8 cellular contexts compared by ENCODE assay signal in the genomic region with DNA sequence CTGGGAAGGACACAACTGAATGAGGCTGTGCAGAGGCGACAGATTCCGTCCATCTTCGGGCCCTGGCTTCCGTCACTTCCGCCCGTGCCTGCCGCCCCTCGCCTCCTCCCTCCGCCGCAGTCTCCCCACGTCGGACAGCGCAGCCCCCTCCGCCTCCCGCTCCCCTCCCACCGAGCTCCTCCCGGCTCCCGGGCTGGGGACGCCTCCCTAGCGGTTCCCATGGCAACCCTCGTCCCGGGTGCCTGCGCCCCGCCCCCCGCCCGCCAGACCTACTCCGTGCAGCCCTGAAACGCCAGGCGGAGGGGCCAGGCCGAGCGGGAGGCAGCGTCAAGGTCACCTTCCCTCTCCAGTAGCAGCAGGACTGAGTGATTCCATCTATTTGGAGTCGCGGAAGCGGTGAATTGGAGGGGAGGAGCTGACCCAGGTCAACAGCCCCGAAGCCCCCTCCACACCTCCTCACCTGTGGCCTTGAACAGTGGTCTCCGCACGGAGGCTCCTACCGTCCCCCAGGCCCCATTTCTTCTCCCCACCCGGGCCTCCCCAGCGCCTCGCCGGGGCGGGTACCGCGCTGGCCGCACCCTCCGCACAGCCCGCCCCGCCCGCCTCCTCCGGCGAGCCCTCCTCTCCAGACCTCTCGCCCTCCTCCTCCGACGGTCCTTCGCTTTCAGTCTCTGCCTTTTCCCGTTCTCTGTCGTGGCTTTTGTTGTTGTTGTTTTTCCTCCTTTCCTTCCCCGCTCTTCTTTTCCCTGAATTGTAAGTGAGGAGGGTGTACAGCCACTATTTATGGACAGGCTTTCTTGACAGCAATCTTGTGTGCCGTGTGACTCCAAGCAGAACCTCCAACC. TPM values are rescaled to one million over a fixed set of nuclear protein-coding genes. Genes with fewer than 3 reads are reported as not detected.
A peak's percentile ranks its signal among the peaks of the same experiment; 100 is the strongest.
DNase-seq lines count a peak whose midpoint lies in the region; ATAC-seq and TF ChIP-seq lines count a peak whose summit lies in the region.

No MANE protein-coding gene starts in this region.

- peaks cover 7% of the 10 kb centered on the region for H3K4me1 ChIP-seq in ovary (ENCODE audit: insufficient read depth)

- H3K9ac ChIP-seq in SU-DHL-6 (ENCODE audit: low read length): peak overlapping the region; percentile 69

- H3K4me3 ChIP-seq in SU-DHL-6 (ENCODE audit: insufficient read depth, low read length, poor library complexity, severe bottlenecking) (peak overlapping the region; percentile 78), ovary (peak overlapping the region; percentile 80)

- TF ChIP-seq EP300 in ovary (IDR thresholded peaks at IDR 0.05): no peak

- DNase-seq in GM13977 (ENCODE audit: low spot score) (peak; percentile 98), NCI-H1105 treated with DMSO at 0.1 percent for 48 hours (lab: John Stamatoyannopoulos, UW) (peak; percentile 93), amniotic stem cell (lab: John Stamatoyannopoulos, UW) (peak; percentile 87), cardiac septum (ENCODE audit: low spot score) (peak; percentile 93), ovary (peak; percentile 96 to 99 (median 97)), GF-D8 (lab: John Stamatoyannopoulos, UW) (no peak)

- intact Hi-C loops in cardiac septum (cut with DNase I) (loop anchor here (2.0 to 5.0 kb wide), 2 partner anchors 21 to 194 kb away; a partner anchor contains a TSS), ovary (cut with DNase I) (loop anchor here in 1 of 4 donors (2.0 kb wide), 1 partner anchor 61 kb away; a partner anchor contains a TSS)

- TF ChIP-seq POLR2A in ovary (IDR thresholded peaks at IDR 0.05): peak; percentile 68

- peak overlapping the region; percentile 92 for H2AFZ ChIP-seq in SU-DHL-6 (ENCODE audit: low read depth, low read length, severe bottlenecking)

- no peaks in the 10 kb centered on the region for H3F3A ChIP-seq in SU-DHL-6 (ENCODE audit: insufficient read depth)

- in situ Hi-C loops in GM13977 (cut with MboI; ENCODE audit: low pct_unique_long_range_greater_than_20kb, low sequenced_read_pairs, unreplicated experiment): no loop called here

- H3K27me3 ChIP-seq in SU-DHL-6 (ENCODE audit: low read length) (no peaks in the 10 kb centered on the region), ovary (no peaks in the 10 kb centered on the region)

- H4K20me1 ChIP-seq in SU-DHL-6 (ENCODE audit: low read depth, low read length): no peaks in the 10 kb centered on the region

- no peak for TF ChIP-seq CTCF in GM13977 (IDR thresholded peaks at IDR 0.05; ENCODE audit: extremely low read depth, insufficient read depth, missing control alignments)
- TF ChIP-seq CTCF in SU-DHL-6 (IDR thresholded peaks at IDR 0.05; ENCODE audit: insufficient read depth, low read length, poor library complexity, severe bottlenecking): no peak
- TF ChIP-seq CTCF in ovary (IDR thresholded peaks at IDR 0.05): peak in 1 of 3 donors; percentile 20

- no peaks in the 10 kb centered on the region for H3K36me3 ChIP-seq in SU-DHL-6 (ENCODE audit: low read length)
- H3K36me3 ChIP-seq in ovary: no peaks in the 10 kb centered on the region

- peak; percentile 77 for ATAC-seq in HG02678 (IDR thresholded peaks at IDR 0.05; ENCODE audit: unreplicated experiment)

- H3K9me3 ChIP-seq in SU-DHL-6 (ENCODE audit: insufficient read depth, low read length) (no peaks in the 10 kb centered on the region), ovary (no peaks in the 10 kb centered on the region)

- H3K9me2 ChIP-seq in SU-DHL-6 (replicated peaks; ENCODE audit: insufficient read depth, low read length): no peaks in the 10 kb centered on the region

- peak overlapping the region; percentile 39 for H3K27ac ChIP-seq in SU-DHL-6 (ENCODE audit: low read depth, low read length)
- H3K27ac ChIP-seq in ovary: peak overlapping the region; percentile 69 to 98

- H3K79me2 ChIP-seq in SU-DHL-6 (ENCODE audit: insufficient read depth, low read length): no peaks in the 10 kb centered on the region

- H3K4me2 ChIP-seq in SU-DHL-6 (ENCODE audit: low read depth, low read length, poor library complexity, severe bottlenecking): peak overlapping the region; percentile 83

- 1% methylated on average over 48 to 61 of the region's 61 CpGs for WGBS in ovary, 3 donors

RNA-seq across cellular contexts. Expression of a gene that starts 1.0 kb away (rescaled TPM):
- total RNA-seq in cardiac septum (23.9 TPM), ovary (10 to 100 TPM; 20.5 to 77.9 (median 43.8) TPM)
- polyA plus RNA-seq in ovary: 10 to 100 TPM; 32.4 to 36.7 TPM

RNA-seq across cellular contexts. Expression of a gene that starts 22.5 kb away (rescaled TPM):
- 10.6 TPM for total RNA-seq in cardiac septum
- 10 to 100 TPM in 5 of 7 donors, 1 to 10 TPM in 2; 4.8 to 34.1 (median 25.7) TPM for total RNA-seq in ovary
- 1 to 10 TPM; 4.1 to 8.7 TPM for polyA plus RNA-seq in ovary

RNA-seq across cellular contexts. Expression of a gene that starts 32.7 kb away (rescaled TPM):
- total RNA-seq in cardiac septum: 1.3 TPM
- 10 to 100 TPM in 1 of 7 donors, 1 to 10 TPM in 6; 1.5 to 55.1 (median 4.9) TPM for total RNA-seq in ovary
- polyA plus RNA-seq in ovary: 1 to 10 TPM; 2.3 to 2.7 TPM

RNA-seq across cellular contexts. Expression of a gene that starts 50.5 kb away (rescaled TPM):
- total RNA-seq in cardiac septum (10.4 TPM), ovary (10 to 100 TPM; 13.6 to 28.1 (median 23.1) TPM)
- 10 to 100 TPM; 16.8 to 23.2 TPM for polyA plus RNA-seq in ovary

RNA-seq across cellular contexts. Expression of a gene that starts 57.3 kb away (rescaled TPM):
- total RNA-seq in cardiac septum (3.7 TPM), ovary (10 to 100 TPM in 6 of 7 donors, 1 to 10 TPM in 1; 6.6 to 17.5 (median 11.7) TPM)
- 10 to 100 TPM; 11.7 to 14.7 TPM for polyA plus RNA-seq in ovary
